19 cellular contexts compared by ENCODE assay signal in genomic region chr2:96931966-96932365, GRCh38. TPM values are rescaled to one million over a fixed set of nuclear protein-coding genes. Genes with fewer than 3 reads are reported as not detected.
A peak's percentile ranks its signal among the peaks of the same experiment; 100 is the strongest.
DNase-seq lines count a peak whose midpoint lies in the region; ATAC-seq and TF ChIP-seq lines count a peak whose summit lies in the region.
"Had no signal": no experiment of that assay in that cellular context is flagged by ENCODE, and none has a peak within 500 bp of the region (broad histone marks: within the 10 kb centered on the region; RNA-seq: fewer than 3 reads in every experiment).

No MANE protein-coding gene starts in this region.

- H3K27me3 Mint-ChIP-seq in GM23338 (ENCODE audit: insufficient read depth, low read depth, poor library complexity): peaks cover 7% of the 10 kb centered on the region

- no peaks in the 10 kb centered on the region for H3K36me3 Mint-ChIP-seq in GM23338 (ENCODE audit: low read depth)

- DNase-seq in GM23338 (ENCODE audit: low spot score) (no peak), NCI-H1694 treated with DMSO at 0.1 percent for 48 hours (lab: John Stamatoyannopoulos, UW) (peak; percentile 33), RWPE1 (ENCODE audit: low spot score) (no peak)
- DNase-seq: DND-41; HCEC 1CT; NCI-H2029; NCI-H446 treated with DMSO at 0.1 percent for 48 hours; NCI-H748 treated with DMSO at 0.1 percent for 48 hours; NK-92 treated with Interleukin-12 subunit alpha and Interleukin-12 subunit beta, amount 100 ng/mL, for 24 hours; Right ventricle myocardium superior had no signal

- POLR2A ChIA-PET in RWPE1 (lab: Yijun Ruan, JAX; ENCODE audit: low non-redundant PET): interaction anchor here (0.6 kb wide), 1 partner anchor 28 kb away, joined by 3 read pairs; no protein-coding TSS in a partner anchor

- H2AFZ ChIP-seq in GM23338: peak overlapping the region; percentile 7; the same call in 1 of the 2 replicates

- H3K36me3 ChIP-seq in GM23338 (ENCODE audit: insufficient read depth): no peaks in the 10 kb centered on the region
- H3K36me3 ChIP-seq: Peyer's patch had no signal

- H3K27ac ChIP-seq in GM23338 (ENCODE audit: low read depth) (no peak overlapping the region), cingulate gyrus (ENCODE audit: low read depth, low read length) (peak overlapping the region; percentile 54), skin epidermis (peak overlapping the region in 11 of 21 experiments; percentile 24 to 79 (median 61)), RWPE1 (no peak overlapping the region)
- H3K27ac ChIP-seq: C4-2B, KMS-11, Peyer's patch, SK-N-MC had no signal

- ATAC-seq in GM23338 (no peak), GM18870 (IDR thresholded peaks at IDR 0.05; ENCODE audit: unreplicated experiment) (no peak), HG03342 (IDR thresholded peaks at IDR 0.05; ENCODE audit: unreplicated experiment) (no peak)

- no peak overlapping the region for H3K4me2 ChIP-seq in GM23338
- H3K4me2 ChIP-seq: KMS-11 had no signal

- peaks cover 19% of the 10 kb centered on the region for H3K4me1 Mint-ChIP-seq in GM23338

- no peaks in the 10 kb centered on the region for H3K79me2 ChIP-seq in GM23338 (replicated peaks; ENCODE audit: insufficient read depth)

- H3K9me3 Mint-ChIP-seq in GM23338: no peaks in the 10 kb centered on the region; the same call in 2 of the 3 replicates

- no peaks in the 10 kb centered on the region for H3F3A ChIP-seq in GM23338 (replicated peaks; ENCODE audit: low read depth)

- TF ChIP-seq CTCF in GM23338 (conservative IDR thresholded peaks at IDR 0.05; ENCODE audit: low read depth in 2 of 2) (no peak), RWPE1 (conservative IDR thresholded peaks at IDR 0.05; ENCODE audit: low read depth) (no peak)

- no peaks in the 10 kb centered on the region for H3K4me1 ChIP-seq in GM23338 (ENCODE audit: insufficient read depth)

- H3K27me3 ChIP-seq in GM23338 (ENCODE audit: insufficient read depth): no peaks in the 10 kb centered on the region
- H3K27me3 ChIP-seq: Peyer's patch had no signal

- CTCF ChIA-PET in RWPE1 (lab: Yijun Ruan, JAX): interaction anchor here (0.6 to 1.5 kb wide), 4 partner anchors 19 to 63 kb away, joined by 3 to 4 read pairs (median 3); no protein-coding TSS in a partner anchor

- H3K4me3 ChIP-seq in GM23338 (no peak overlapping the region), skin epidermis (no peak overlapping the region)
- H3K4me3 ChIP-seq: Peyer's patch, SK-N-MC had no signal

- H3K9me2 ChIP-seq in GM23338 (ENCODE audit: insufficient read depth): no peaks in the 10 kb centered on the region

- H3K4me3 Mint-ChIP-seq in GM23338: no peak overlapping the region

- H3K27ac Mint-ChIP-seq in GM23338: no peak overlapping the region

- no peaks in the 10 kb centered on the region for H4K20me1 ChIP-seq in GM23338 (replicated peaks; ENCODE audit: insufficient read depth)

TF ChIP-seq in GM23338, 12 proteins besides CTCF, POLR2A, EP300 and RAD21:
- no peak for TF ChIP-seq ZNF114 (CRISPR knock-in tag; IDR thresholded peaks at IDR 0.05)
- no peak for TF ChIP-seq CREB1 (CRISPR knock-in tag; IDR thresholded peaks at IDR 0.05; ENCODE audit: low read depth)
- TF ChIP-seq EZH2phosphoT487 (IDR thresholded peaks at IDR 0.05; ENCODE audit: unreplicated experiment): no peak

RNA-seq across cellular contexts. Expression of gene FAM178B, which starts 54.4 kb away (rescaled TPM):
- 0.47 TPM in 1 of 2 replicates, not detected in the other for total RNA-seq in GM23338 (2014; rRNA removed; shearing (Covaris generic))
- polyA plus RNA-seq in GM23338 (2016; fragmentation: Nextera tagmentation; extraction: Ambion mirVana): 0.70 and 1.1 TPM in 2 replicates
- total RNA-seq: M059J, Peyer's patch had no signal

Comparison
In these comparisons a context has a peak if more than half of its experiments do, and no peak if none do; other contexts are left out.
1. H3K27ac ChIP-seq: peak in cingulate gyrus (single experiment) and skin epidermis (11 of 21); none in GM23338 (single experiment) and RWPE1 (single experiment).